30 cellular contexts compared by ENCODE assay signal in genomic region chr5:37806016-37806415, GRCh38. TPM values are rescaled to one million over a fixed set of nuclear protein-coding genes. Genes with fewer than 3 reads are reported as not detected.
"Had no signal": no experiment of that assay in that cellular context is flagged by ENCODE, and none has a peak within 500 bp of the region (broad histone marks: within the 10 kb centered on the region; RNA-seq: fewer than 3 reads in every experiment).

No MANE protein-coding gene starts in this region.

- ATAC-seq: esophagus mucosa; foreskin keratinocyte; heart right ventricle; left cardiac atrium; left lung; mucosa of descending colon; naive thymus-derived CD8-positive, alpha-beta T cell; stimulated activated naive CD8-positive, alpha-beta T cell treated with anti-CD3 and anti-CD28 coated beads, Interleukin-15, amount 100 ng/mL, for 72 hours; upper lobe of right lung had no signal

- H3K27me3 ChIP-seq: colonic mucosa, foreskin keratinocyte, left lung, right atrium auricular region, transverse colon, upper lobe of right lung, uterus had no signal

- H3K9me3 ChIP-seq: colonic mucosa, heart right ventricle, left lung, mucosa of descending colon, prostate gland, right atrium auricular region, suprapubic skin, transverse colon, upper lobe of right lung, uterus had no signal

- H3K36me3 ChIP-seq: colonic mucosa, heart right ventricle, left lung, prostate gland, right atrium auricular region, suprapubic skin, transverse colon, upper lobe of right lung, uterus had no signal

- H3K4me1 ChIP-seq: colonic mucosa, heart right ventricle, left lung, prostate gland, right atrium auricular region, suprapubic skin, transverse colon, upper lobe of right lung, uterus had no signal

- H3K4me3 ChIP-seq: colonic mucosa, heart right ventricle, left lung, mucosa of descending colon, prostate gland, right atrium auricular region, smooth muscle cell, suprapubic skin, transverse colon, upper lobe of right lung, uterus had no signal

- DNase-seq: colonic mucosa; effector CD8-positive, alpha-beta T cell; endodermal cell; foreskin keratinocyte; glutamatergic neuron; heart right ventricle; hippocampal formation; left cardiac atrium; left lung; mesenchymal stem cell; mucosa of descending colon; naive thymus-derived CD8-positive, alpha-beta T cell; nephron progenitor cell; nucleus accumbens; stimulated activated CD4-positive, alpha-beta T cell treated with anti-CD3 and anti-CD28 coated beads, Interleukin-12 subunit alpha, Interleukin-12 subunit beta, amount 100 ng/mL, for 4 hours; stimulated activated CD4-positive, alpha-beta T cell treated with anti-CD3 and anti-CD28 coated beads, Interleukin-1b, Interleukin-23, amount 100 ng/mL, for 48 hours; stimulated activated CD4-positive, alpha-beta T cell treated with anti-CD3 and anti-CD28 coated beads, Interleukin-4, amount 100 ng/mL, for 1 hour; stimulated activated CD8-positive, alpha-beta memory T cell treated with anti-CD3 and anti-CD28 coated beads, Interleukin-4, amount 100 ng/mL, for 48 hours; stimulated activated naive CD4-positive, alpha-beta T cell; stimulated activated naive CD8-positive, alpha-beta T cell treated with anti-CD3 and anti-CD28 coated beads, Interleukin-15, amount 100 ng/mL, for 72 hours; transverse colon; upper lobe of right lung; uterus had no signal

- H3K27ac ChIP-seq: colonic mucosa, epithelial cell of prostate, foreskin keratinocyte, heart right ventricle, left lung, prostate gland, right atrium auricular region, suprapubic skin, upper lobe of right lung, uterus had no signal

RNA-seq across cellular contexts. Expression of gene GDNF, which starts 33.8 kb away (rescaled TPM):
- total RNA-seq: left lung; lung microvascular endothelial cell; naive thymus-derived CD8-positive, alpha-beta T cell had no signal
- polyA plus RNA-seq: naive thymus-derived CD8-positive, alpha-beta T cell had no signal
